ENCODE assay signal across 10 cellular contexts in the genomic region with DNA sequence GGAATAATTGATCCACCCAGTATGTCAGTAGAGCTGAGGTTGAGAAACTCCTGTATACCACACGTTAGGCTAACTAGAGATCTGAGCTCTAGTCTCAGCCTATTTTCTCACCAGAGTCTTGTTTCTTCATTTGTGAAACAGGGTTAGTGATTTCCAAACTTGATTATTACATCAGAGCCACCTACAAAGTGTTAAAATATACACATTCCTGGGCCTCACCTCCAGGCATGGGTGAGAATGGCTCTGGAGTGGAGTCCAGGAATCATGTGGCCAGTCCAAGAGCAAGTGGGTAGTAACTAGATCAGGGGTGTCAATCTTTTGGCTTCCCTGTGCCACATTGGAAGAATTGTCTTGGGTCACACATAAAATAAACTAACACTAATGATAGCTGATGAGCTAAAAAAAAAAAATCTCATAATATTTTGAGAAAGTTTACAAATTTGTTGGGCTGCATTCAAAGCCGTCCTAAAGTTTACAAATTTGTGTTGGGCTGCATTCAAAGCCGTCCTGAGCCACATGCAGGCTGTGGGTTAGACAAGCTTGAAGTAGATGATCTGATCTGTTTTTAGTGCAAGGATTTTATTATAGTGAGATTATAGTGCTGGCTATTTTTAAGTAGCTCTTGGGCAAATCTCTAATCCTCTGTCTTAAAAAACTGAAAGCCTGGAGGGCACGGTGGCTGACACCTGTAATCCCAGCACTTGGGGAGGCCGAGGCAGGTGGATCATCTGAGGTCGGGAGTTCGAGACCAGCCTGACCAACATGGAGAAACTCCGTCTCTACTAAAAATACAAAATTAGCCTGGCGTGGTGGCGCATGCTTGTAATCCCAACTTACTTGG. TPM values are rescaled to one million over a fixed set of nuclear protein-coding genes. Genes with fewer than 3 reads are reported as not detected.
DNase-seq lines count a peak whose midpoint lies in the region; ATAC-seq and TF ChIP-seq lines count a peak whose summit lies in the region.
"Had no signal": no experiment of that assay in that cellular context is flagged by ENCODE, and none has a peak within 500 bp of the region (broad histone marks: within the 10 kb centered on the region; RNA-seq: fewer than 3 reads in every experiment).

No MANE protein-coding gene starts in this region.

- H3K27me3 ChIP-seq in right cardiac atrium (ENCODE audit: control insufficient read depth, insufficient read depth) = no peaks in the 10 kb centered on the region
- no peaks in the 10 kb centered on the region for H3K27me3 ChIP-seq in iPS-20b (ENCODE audit: insufficient read depth, low read length)
- H3K27me3 ChIP-seq in vagina = no peaks in the 10 kb centered on the region

- intact Hi-C loops in right cardiac atrium (cut with DNase I) (no loop called here), cardiac septum (cut with DNase I) (no loop called here), vagina (cut with DNase I) (no loop called here)

- peak overlapping the region; percentile 100; the same call in 1 of the 2 replicates for H3K9ac ChIP-seq in iPS-20b (ENCODE audit: low read depth, low read length)

- H3K4me1 ChIP-seq in right cardiac atrium (ENCODE audit: control insufficient read depth, insufficient read depth, low read length) = peaks cover 2% of the 10 kb centered on the region
- peaks cover 11% of the 10 kb centered on the region for H3K4me1 ChIP-seq in iPS-20b (ENCODE audit: insufficient read depth, low read length)
- H3K4me1 ChIP-seq in vagina = peaks cover 63% of the 10 kb centered on the region

- TF ChIP-seq POLR2A in vagina (IDR thresholded peaks at IDR 0.05) = no peak

- 86% methylated on average over 10 of the region's 10 CpGs for WGBS in right cardiac atrium

- H3K9me3 ChIP-seq in right cardiac atrium (ENCODE audit: control insufficient read depth, low read length) = no peaks in the 10 kb centered on the region
- no peaks in the 10 kb centered on the region for H3K9me3 ChIP-seq in iPS-20b (ENCODE audit: insufficient read depth, low read depth, low read length)
- no peaks in the 10 kb centered on the region for H3K9me3 ChIP-seq in vagina

- H3K36me3 ChIP-seq in iPS-20b (ENCODE audit: insufficient read depth, low read depth, low read length) (peaks cover 63% of the 10 kb centered on the region), vagina (peaks cover 0 to 19% of the 10 kb centered on the region in 2 donors)

- H3K4me3 ChIP-seq in right cardiac atrium (ENCODE audit: low read length) (no peak overlapping the region), iPS-20b (ENCODE audit: low read length) (peak overlapping the region; percentile 100), vagina (no peak overlapping the region)

- peak overlapping the region; percentile 36 for H3K27ac ChIP-seq in right cardiac atrium (ENCODE audit: low read length)
- peak overlapping the region; percentile 94; the same call in 1 of the 2 replicates for H3K27ac ChIP-seq in VCaP
- H3K27ac ChIP-seq in iPS-20b (ENCODE audit: low read length) = no peak overlapping the region
- H3K27ac ChIP-seq in vagina = peak overlapping the region; percentile 47

- no peak for ATAC-seq in right cardiac atrium
- ATAC-seq in GM19324 (IDR thresholded peaks at IDR 0.05; ENCODE audit: low FRiP score, unreplicated experiment) = no peak

- TF ChIP-seq CTCF in VCaP (conservative IDR thresholded peaks at IDR 0.05) = no peak
- no peak for TF ChIP-seq CTCF in vagina (IDR thresholded peaks at IDR 0.05)

- no peak for DNase-seq in right cardiac atrium
- no peak for DNase-seq in cardiac septum (ENCODE audit: low spot score)
- no peak for DNase-seq in vagina (ENCODE audit: extremely low spot score in 2 of 2)
- DNase-seq in midbrain (lab: John Stamatoyannopoulos, UW) = no peak
- DNase-seq in NCI-H1048 (lab: John Stamatoyannopoulos, UW) = no peak
- DNase-seq: DMS79 treated with DMSO at 0.1 percent for 48 hours had no signal

RNA-seq across cellular contexts. Expression of gene PRCD, which starts 20.4 kb away (rescaled TPM):
- total RNA-seq in right cardiac atrium (10 to 100 TPM in 3 of 4 donors, 1 to 10 TPM in 1; 6.1 to 11.6 (median 10.9) TPM), cardiac septum (2.7 TPM), vagina (21.4 TPM)
- 9.8 TPM for polyA plus RNA-seq in right cardiac atrium
- total RNA-seq: T-helper 2 cell treated with Interferon-gamma antibody and Interleukin-4, amounts not matched to agents 100 ng/mL and 5 ng/mL, for 36 hours had no signal

RNA-seq across cellular contexts. Expression of gene CYGB, which starts 22.7 kb away (rescaled TPM):
- total RNA-seq in right cardiac atrium = 10 to 100 TPM; 46.6 to 83.9 (median 67.3) TPM
- 58.7 TPM for polyA plus RNA-seq in right cardiac atrium
- 17.6 TPM for total RNA-seq in cardiac septum
- total RNA-seq in vagina = 30.0 TPM

RNA-seq across cellular contexts. Expression of gene ST6GALNAC2, which starts 25.4 kb away (rescaled TPM):
- total RNA-seq in right cardiac atrium (1 to 10 TPM; 4.0 to 5.8 (median 5.5) TPM), cardiac septum (6.2 TPM), vagina (24.8 TPM)
- 4.2 TPM for polyA plus RNA-seq in right cardiac atrium
- total RNA-seq: T-helper 2 cell treated with Interferon-gamma antibody and Interleukin-4, amounts not matched to agents 100 ng/mL and 5 ng/mL, for 36 hours had no signal

RNA-seq across cellular contexts. Expression of gene RHBDF2, which starts 59.0 kb away (rescaled TPM):
- total RNA-seq in right cardiac atrium = 10 to 100 TPM; 10.2 to 16.4 (median 12.8) TPM
- 11.2 TPM for polyA plus RNA-seq in right cardiac atrium
- total RNA-seq in cardiac septum = 11.5 TPM
- total RNA-seq in vagina = 34.6 TPM
